ENCODE assay signal across 2 cellular contexts in the genomic region with DNA sequence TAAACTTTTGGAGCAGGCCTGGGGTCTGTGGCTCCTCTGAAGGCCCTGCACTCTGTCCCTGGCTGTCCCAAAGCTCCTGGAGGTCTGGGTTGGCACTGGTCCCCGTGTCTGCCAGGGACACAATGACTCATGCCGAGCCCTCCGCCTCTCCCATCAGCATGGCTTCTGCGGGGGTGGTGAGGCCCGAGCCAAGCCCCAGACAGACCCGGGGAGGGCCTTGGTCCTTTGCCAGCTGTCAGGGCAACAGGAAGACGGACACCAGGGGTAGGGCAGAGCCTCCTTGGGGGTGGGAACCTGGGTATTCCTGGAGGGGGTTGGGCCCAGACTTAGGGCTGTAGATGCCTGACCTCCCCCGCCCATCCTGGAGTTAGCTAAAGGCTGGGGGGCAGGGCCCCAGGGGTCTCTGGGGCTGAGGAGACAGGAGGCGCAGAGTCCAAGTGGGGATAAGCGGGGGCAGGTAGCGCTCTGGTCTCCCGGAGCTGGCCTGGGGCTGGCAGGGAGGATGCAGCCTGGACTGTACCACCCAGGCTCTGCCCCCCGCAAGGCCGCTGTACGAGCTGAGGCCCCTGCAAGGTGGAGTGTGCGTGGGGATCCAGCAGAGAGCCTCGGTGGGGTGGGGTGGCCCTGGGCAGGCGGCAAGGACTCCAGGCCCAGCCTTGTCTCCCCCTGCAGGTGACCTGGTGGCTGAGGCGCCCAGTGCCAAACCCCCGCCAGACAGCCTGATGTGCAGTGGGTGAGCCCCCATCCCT.
TF ChIP-seq lines count a peak whose summit lies in the region.

No MANE protein-coding gene starts in this region.

TF ChIP-seq in IMR-90, 13 proteins besides CTCF, POLR2A, EP300 and RAD21:
- TF ChIP-seq NFE2L2 (IDR thresholded peaks at IDR 0.05; ENCODE audit: low read depth, low read length): no peak
- peak; percentile 78; the same call in 1 of the 2 replicates for TF ChIP-seq MXI1 (IDR thresholded peaks at IDR 0.05; ENCODE audit: borderline replicate concordance, low read depth, low read length)
- TF ChIP-seq BHLHE40 (IDR thresholded peaks at IDR 0.05; ENCODE audit: low read depth, low read length): peak; percentile 41; the same call in 1 of the 2 replicates
- TF ChIP-seq SMC3 (IDR thresholded peaks at IDR 0.05; ENCODE audit: low read depth, low read length): no peak
- TF ChIP-seq FOS (IDR thresholded peaks at IDR 0.05; ENCODE audit: low read depth, low read length): peak; percentile 68
- TF ChIP-seq MAZ (IDR thresholded peaks at IDR 0.05; ENCODE audit: borderline replicate concordance, low read depth, low read length): peak; percentile 71; the same call in 1 of the 2 replicates
- no peak for TF ChIP-seq MAFK (IDR thresholded peaks at IDR 0.05; ENCODE audit: low read depth, low read length)
- TF ChIP-seq RFX5 (IDR thresholded peaks at IDR 0.05; ENCODE audit: low read depth, low read length): no peak
- no peak for TF ChIP-seq CHD1 (IDR thresholded peaks at IDR 0.05; ENCODE audit: low read depth, low read length)
- TF ChIP-seq, protein P1, sequence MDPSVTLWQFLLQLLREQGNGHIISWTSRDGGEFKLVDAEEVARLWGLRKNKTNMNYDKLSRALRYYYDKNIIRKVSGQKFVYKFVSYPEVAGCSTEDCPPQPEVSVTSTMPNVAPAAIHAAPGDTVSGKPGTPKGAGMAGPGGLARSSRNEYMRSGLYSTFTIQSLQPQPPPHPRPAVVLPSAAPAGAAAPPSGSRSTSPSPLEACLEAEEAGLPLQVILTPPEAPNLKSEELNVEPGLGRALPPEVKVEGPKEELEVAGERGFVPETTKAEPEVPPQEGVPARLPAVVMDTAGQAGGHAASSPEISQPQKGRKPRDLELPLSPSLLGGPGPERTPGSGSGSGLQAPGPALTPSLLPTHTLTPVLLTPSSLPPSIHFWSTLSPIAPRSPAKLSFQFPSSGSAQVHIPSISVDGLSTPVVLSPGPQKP (IDR thresholded peaks at IDR 0.05; ENCODE audit: borderline replicate concordance, low read depth, low read length): no peak

TF ChIP-seq in HepG2, 621 proteins besides CTCF, POLR2A, EP300 and RAD21:
- TF ChIP-seq, protein P2, sequence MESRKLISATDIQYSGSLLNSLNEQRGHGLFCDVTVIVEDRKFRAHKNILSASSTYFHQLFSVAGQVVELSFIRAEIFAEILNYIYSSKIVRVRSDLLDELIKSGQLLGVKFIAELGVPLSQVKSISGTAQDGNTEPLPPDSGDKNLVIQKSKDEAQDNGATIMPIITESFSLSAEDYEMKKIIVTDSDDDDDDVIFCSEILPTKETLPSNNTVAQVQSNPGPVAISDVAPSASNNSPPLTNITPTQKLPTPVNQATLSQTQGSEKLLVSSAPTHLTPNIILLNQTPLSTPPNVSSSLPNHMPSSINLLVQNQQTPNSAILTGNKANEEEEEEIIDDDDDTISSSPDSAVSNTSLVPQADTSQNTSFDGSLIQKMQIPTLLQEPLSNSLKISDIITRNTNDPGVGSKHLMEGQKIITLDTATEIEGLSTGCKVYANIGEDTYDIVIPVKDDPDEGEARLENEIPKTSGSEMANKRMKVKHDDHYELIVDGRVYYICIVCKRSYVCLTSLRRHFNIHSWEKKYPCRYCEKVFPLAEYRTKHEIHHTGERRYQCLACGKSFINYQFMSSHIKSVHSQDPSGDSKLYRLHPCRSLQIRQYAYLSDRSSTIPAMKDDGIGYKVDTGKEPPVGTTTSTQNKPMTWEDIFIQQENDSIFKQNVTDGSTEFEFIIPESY (CRISPR knock-in tag; IDR thresholded peaks at IDR 0.05): peak; percentile 93
- TF ChIP-seq, protein P3, sequence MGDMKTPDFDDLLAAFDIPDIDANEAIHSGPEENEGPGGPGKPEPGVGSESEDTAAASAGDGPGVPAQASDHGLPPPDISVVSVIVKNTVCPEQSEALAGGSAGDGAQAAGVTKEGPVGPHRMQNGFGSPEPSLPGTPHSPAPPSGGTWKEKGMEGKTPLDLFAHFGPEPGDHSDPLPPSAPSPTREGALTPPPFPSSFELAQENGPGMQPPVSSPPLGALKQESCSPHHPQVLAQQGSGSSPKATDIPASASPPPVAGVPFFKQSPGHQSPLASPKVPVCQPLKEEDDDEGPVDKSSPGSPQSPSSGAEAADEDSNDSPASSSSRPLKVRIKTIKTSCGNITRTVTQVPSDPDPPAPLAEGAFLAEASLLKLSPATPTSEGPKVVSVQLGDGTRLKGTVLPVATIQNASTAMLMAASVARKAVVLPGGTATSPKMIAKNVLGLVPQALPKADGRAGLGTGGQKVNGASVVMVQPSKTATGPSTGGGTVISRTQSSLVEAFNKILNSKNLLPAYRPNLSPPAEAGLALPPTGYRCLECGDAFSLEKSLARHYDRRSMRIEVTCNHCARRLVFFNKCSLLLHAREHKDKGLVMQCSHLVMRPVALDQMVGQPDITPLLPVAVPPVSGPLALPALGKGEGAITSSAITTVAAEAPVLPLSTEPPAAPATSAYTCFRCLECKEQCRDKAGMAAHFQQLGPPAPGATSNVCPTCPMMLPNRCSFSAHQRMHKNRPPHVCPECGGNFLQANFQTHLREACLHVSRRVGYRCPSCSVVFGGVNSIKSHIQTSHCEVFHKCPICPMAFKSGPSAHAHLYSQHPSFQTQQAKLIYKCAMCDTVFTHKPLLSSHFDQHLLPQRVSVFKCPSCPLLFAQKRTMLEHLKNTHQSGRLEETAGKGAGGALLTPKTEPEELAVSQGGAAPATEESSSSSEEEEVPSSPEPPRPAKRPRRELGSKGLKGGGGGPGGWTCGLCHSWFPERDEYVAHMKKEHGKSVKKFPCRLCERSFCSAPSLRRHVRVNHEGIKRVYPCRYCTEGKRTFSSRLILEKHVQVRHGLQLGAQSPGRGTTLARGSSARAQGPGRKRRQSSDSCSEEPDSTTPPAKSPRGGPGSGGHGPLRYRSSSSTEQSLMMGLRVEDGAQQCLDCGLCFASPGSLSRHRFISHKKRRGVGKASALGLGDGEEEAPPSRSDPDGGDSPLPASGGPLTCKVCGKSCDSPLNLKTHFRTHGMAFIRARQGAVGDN (CRISPR knock-in tag; IDR thresholded peaks at IDR 0.05): peak; percentile 21; the same call in 1 of the 2 replicates
- TF ChIP-seq, protein P4, sequence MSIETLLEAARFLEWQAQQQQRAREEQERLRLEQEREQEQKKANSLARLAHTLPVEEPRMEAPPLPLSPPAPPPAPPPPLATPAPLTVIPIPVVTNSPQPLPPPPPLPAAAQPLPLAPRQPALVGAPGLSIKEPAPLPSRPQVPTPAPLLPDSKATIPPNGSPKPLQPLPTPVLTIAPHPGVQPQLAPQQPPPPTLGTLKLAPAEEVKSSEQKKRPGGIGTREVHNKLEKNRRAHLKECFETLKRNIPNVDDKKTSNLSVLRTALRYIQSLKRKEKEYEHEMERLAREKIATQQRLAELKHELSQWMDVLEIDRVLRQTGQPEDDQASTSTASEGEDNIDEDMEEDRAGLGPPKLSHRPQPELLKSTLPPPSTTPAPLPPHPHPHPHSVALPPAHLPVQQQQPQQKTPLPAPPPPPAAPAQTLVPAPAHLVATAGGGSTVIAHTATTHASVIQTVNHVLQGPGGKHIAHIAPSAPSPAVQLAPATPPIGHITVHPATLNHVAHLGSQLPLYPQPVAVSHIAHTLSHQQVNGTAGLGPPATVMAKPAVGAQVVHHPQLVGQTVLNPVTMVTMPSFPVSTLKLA (IDR thresholded peaks at IDR 0.05): no peak
- TF ChIP-seq FOSL2 (CRISPR knock-in tag; IDR thresholded peaks at IDR 0.05) (0 out of 2 replicates have a peak, but pooled peaks have one; percentile 19), STAG1 (CRISPR knock-in tag; IDR thresholded peaks at IDR 0.05) (peak; percentile 57)
